Comparison of ENCODE assay signal across 18 cellular contexts in genomic region chr17:41659813-41660212, GRCh38. TPM values are rescaled to one million over a fixed set of nuclear protein-coding genes. Genes with fewer than 3 reads are reported as not detected.
"Had no signal": no experiment of that assay in that cellular context is flagged by ENCODE, and none has a peak within 500 bp of the region (broad histone marks: within the 10 kb centered on the region; RNA-seq: fewer than 3 reads in every experiment).

No MANE protein-coding gene starts in this region.

- H3K27me3 ChIP-seq: cardiac muscle cell, gastroesophageal sphincter, right atrium auricular region, tibial artery had no signal

- H3K27ac ChIP-seq: cardiac muscle cell, gastroesophageal sphincter, right atrium auricular region, tibial artery had no signal

- H3K4me3 Mint-ChIP-seq: activated CD8-positive, alpha-beta memory T cell treated with anti-CD3 and anti-CD28 coated beads, Interleukin-2, amount 10 ng/mL, durations not matched to agents 7 days and 5 days; activated naive CD8-positive, alpha-beta T cell treated with anti-CD3 and anti-CD28 coated beads for 36 hours; activated T-cell treated with anti-CD3 and anti-CD28 coated beads, Interleukin-2, amount 50 U/mL, for 24 hours; T-helper 1 cell treated with Interleukin-12 subunit alpha and Interleukin-12 subunit beta and Interleukin-4 antibody, amounts not matched to agents 30 μg/mL and 1 μg/mL, for 36 hours had no signal

- H3K36me3 ChIP-seq: cardiac muscle cell, gastroesophageal sphincter, right atrium auricular region, tibial artery had no signal

- H3K27me3 Mint-ChIP-seq: activated naive CD8-positive, alpha-beta T cell treated with anti-CD3 and anti-CD28 coated beads for 36 hours; activated T-cell treated with anti-CD3 and anti-CD28 coated beads, Interleukin-2, amount 50 U/mL, for 24 hours had no signal

- FAIRE-seq: colon, endothelial cell of umbilical vein, small intestine, TTC549 had no signal

- H3K4me1 ChIP-seq: right atrium auricular region had no signal

- H3K27ac Mint-ChIP-seq: activated CD8-positive, alpha-beta memory T cell treated with anti-CD3 and anti-CD28 coated beads, Interleukin-2, amount 10 ng/mL, durations not matched to agents 7 days and 5 days; activated naive CD8-positive, alpha-beta T cell treated with anti-CD3 and anti-CD28 coated beads for 36 hours; activated T-cell treated with anti-CD3 and anti-CD28 coated beads, Interleukin-2, amount 50 U/mL, for 24 hours; T-helper 1 cell treated with Interleukin-12 subunit alpha and Interleukin-12 subunit beta and Interleukin-4 antibody, amounts not matched to agents 30 μg/mL and 1 μg/mL, for 36 hours had no signal

- H3K9me3 Mint-ChIP-seq: activated naive CD8-positive, alpha-beta T cell treated with anti-CD3 and anti-CD28 coated beads for 36 hours; activated T-cell treated with anti-CD3 and anti-CD28 coated beads, Interleukin-2, amount 50 U/mL, for 24 hours; T-helper 1 cell treated with Interleukin-12 subunit alpha and Interleukin-12 subunit beta and Interleukin-4 antibody, amounts not matched to agents 30 μg/mL and 1 μg/mL, for 36 hours had no signal

- H3K4me3 ChIP-seq: cardiac muscle cell, gastroesophageal sphincter, right atrium auricular region, tibial artery had no signal

- ATAC-seq: activated CD8-positive, alpha-beta memory T cell treated with anti-CD3 and anti-CD28 coated beads, Interleukin-2, amount 10 ng/mL, durations not matched to agents 7 days and 5 days; gastroesophageal sphincter; left ventricle myocardium superior had no signal

- H3K9me3 ChIP-seq: gastroesophageal sphincter, right atrium auricular region, tibial artery had no signal

- H3K36me3 Mint-ChIP-seq: activated CD8-positive, alpha-beta memory T cell treated with anti-CD3 and anti-CD28 coated beads, Interleukin-2, amount 10 ng/mL, durations not matched to agents 7 days and 5 days; activated naive CD8-positive, alpha-beta T cell treated with anti-CD3 and anti-CD28 coated beads for 36 hours had no signal

- DNase-seq: activated CD4-positive, alpha-beta T cell treated with anti-CD3 and anti-CD28 coated beads, Interleukin-2, amount 50 U/mL, for 4 hours; activated CD4-positive, CD25-positive, alpha-beta regulatory T cell; activated CD8-positive, alpha-beta memory T cell treated with anti-CD3 and anti-CD28 coated beads, Interleukin-2, amount 10 ng/mL, durations not matched to agents 7 days and 5 days; activated effector memory CD4-positive, alpha-beta T cell treated with anti-CD3 and anti-CD28 coated beads, Interleukin-2, amount 50 U/mL, for 16 hours; activated naive CD8-positive, alpha-beta T cell treated with anti-CD3 and anti-CD28 coated beads for 36 hours; activated T-cell treated with anti-CD3 and anti-CD28 coated beads, Interleukin-2, amount 50 U/mL, for 24 hours; anterior cingulate cortex; left ventricle myocardium superior; small intestine; tibial artery had no signal

RNA-seq across cellular contexts. Expression of gene KRT17, which starts 35.4 kb away (rescaled TPM):
- total RNA-seq: activated naive CD8-positive, alpha-beta T cell treated with anti-CD3 and anti-CD28 coated beads for 36 hours; cardiac muscle cell; left ventricle myocardium superior; right atrium auricular region had no signal

RNA-seq across cellular contexts. Expression of gene KRT16, which starts 47.2 kb away (rescaled TPM):
- total RNA-seq: activated CD8-positive, alpha-beta memory T cell treated with anti-CD3 and anti-CD28 coated beads, Interleukin-2, amount 10 ng/mL, durations not matched to agents 7 days and 5 days; activated naive CD8-positive, alpha-beta T cell treated with anti-CD3 and anti-CD28 coated beads for 36 hours; cardiac muscle cell; endothelial cell of umbilical vein; left ventricle myocardium superior had no signal
- polyA plus RNA-seq: endothelial cell of umbilical vein had no signal

RNA-seq across cellular contexts. Expression of gene GAST, which starts 52.3 kb away (rescaled TPM):
- total RNA-seq: activated CD8-positive, alpha-beta memory T cell treated with anti-CD3 and anti-CD28 coated beads, Interleukin-2, amount 10 ng/mL, durations not matched to agents 7 days and 5 days; activated naive CD8-positive, alpha-beta T cell treated with anti-CD3 and anti-CD28 coated beads for 36 hours; cardiac muscle cell; endothelial cell of umbilical vein; gastroesophageal sphincter; kidney epithelial cell; left ventricle myocardium superior; right atrium auricular region had no signal
- polyA plus RNA-seq: cardiac muscle cell, endothelial cell of umbilical vein had no signal
